In genomic region chr1:36380003-36380631, GRCh38 we compare ENCODE assay signal across 1 cellular context.
TF ChIP-seq lines count a peak whose summit lies in the region.

No MANE protein-coding gene starts in this region.

TF ChIP-seq in HepG2, 621 proteins besides CTCF, POLR2A, EP300 and RAD21 (continued from another document and continues in another):
- TF ChIP-seq SNAPC4 (CRISPR knock-in tag; IDR thresholded peaks at IDR 0.05) (no peak), DRAP1 (CRISPR knock-in tag; IDR thresholded peaks at IDR 0.05) (no peak), TFAP4 (IDR thresholded peaks at IDR 0.05; ENCODE audit: borderline replicate concordance, low read depth) (peak; percentile 25; the same call in 1 of the 2 replicates), RARG (CRISPR knock-in tag; IDR thresholded peaks at IDR 0.05; ENCODE audit: low read depth) (no peak), RXRA (CRISPR knock-in tag; IDR thresholded peaks at IDR 0.05) (0 out of 2 replicates have a peak, but pooled peaks have one; percentile 23), ZNF362 (CRISPR knock-in tag; IDR thresholded peaks at IDR 0.05; ENCODE audit: borderline replicate concordance) (peak; percentile 80; the same call in 1 of the 2 replicates), ZMYM3 (CRISPR knock-in tag; IDR thresholded peaks at IDR 0.05) (no peak), FOXA1 (IDR thresholded peaks at IDR 0.05) (no peak), FOXA1 (CRISPR knock-in tag; IDR thresholded peaks at IDR 0.05) (0 out of 2 replicates have a peak, but pooled peaks have one; percentile 13), SNRNP70 (IDR thresholded peaks at IDR 0.05; ENCODE audit: low read depth, low read length) (no peak), KLF9 (CRISPR knock-in tag; IDR thresholded peaks at IDR 0.05; ENCODE audit: low read depth) (no peak), GLMP (CRISPR knock-in tag; IDR thresholded peaks at IDR 0.05; ENCODE audit: borderline replicate concordance) (no peak), NPAS2 (CRISPR knock-in tag; IDR thresholded peaks at IDR 0.05; ENCODE audit: borderline replicate concordance) (no peak), HNRNPUL1 (IDR thresholded peaks at IDR 0.05; ENCODE audit: low read depth, low read length) (no peak), EED (CRISPR knock-in tag; IDR thresholded peaks at IDR 0.05) (no peak), DMAP1 (CRISPR knock-in tag; IDR thresholded peaks at IDR 0.05) (no peak), NFIB (CRISPR knock-in tag; IDR thresholded peaks at IDR 0.05; ENCODE audit: borderline replicate concordance) (no peak), ZNF205 (CRISPR knock-in tag; IDR thresholded peaks at IDR 0.05) (no peak), ZNF781 (CRISPR knock-in tag; IDR thresholded peaks at IDR 0.05; ENCODE audit: borderline replicate concordance, not compliant biosample characterization) (no peak), ZNF619 (CRISPR knock-in tag; IDR thresholded peaks at IDR 0.05) (no peak), MAFK (conservative IDR thresholded peaks at IDR 0.05 in 1 of 2, IDR thresholded peaks at IDR 0.05 in 1 of 2; ENCODE audit: low read length in 2 of 2) (peak; percentile 30 to 32; a peak in 2 of 4 replicates), U2AF1 (optimal IDR thresholded peaks at IDR 0.05; ENCODE audit: low read depth, low read length) (no peak), GATAD2A (CRISPR knock-in tag; IDR thresholded peaks at IDR 0.05) (peak; percentile 57; the same call in 1 of the 2 replicates), ZNF652 (CRISPR knock-in tag; IDR thresholded peaks at IDR 0.05; ENCODE audit: borderline replicate concordance, low read depth) (no peak), HNF4A (CRISPR knock-in tag; IDR thresholded peaks at IDR 0.05) (peak; percentile 80), TOPORS (CRISPR knock-in tag; IDR thresholded peaks at IDR 0.05) (no peak), ZNF30 (CRISPR knock-in tag; IDR thresholded peaks at IDR 0.05) (no peak), ZNF605 (CRISPR knock-in tag; IDR thresholded peaks at IDR 0.05) (no peak), ZBTB39 (CRISPR knock-in tag; IDR thresholded peaks at IDR 0.05) (no peak), SETDB1 (CRISPR knock-in tag; IDR thresholded peaks at IDR 0.05; ENCODE audit: borderline replicate concordance) (no peak), NFE2L1 (CRISPR knock-in tag; IDR thresholded peaks at IDR 0.05; ENCODE audit: borderline replicate concordance) (no peak), HMG20A (CRISPR knock-in tag; IDR thresholded peaks at IDR 0.05; ENCODE audit: borderline replicate concordance) (no peak), ZNF18 (CRISPR knock-in tag; IDR thresholded peaks at IDR 0.05; ENCODE audit: insufficient replicate concordance) (no peak), HOXA3 (CRISPR knock-in tag; IDR thresholded peaks at IDR 0.05) (peak; percentile 58), POLR2G (IDR thresholded peaks at IDR 0.05; ENCODE audit: low read depth, low read length) (peak; percentile 39; the same call in 1 of the 2 replicates), SIX1 (CRISPR knock-in tag; IDR thresholded peaks at IDR 0.05; ENCODE audit: borderline replicate concordance) (peak; percentile 12; the same call in 1 of the 2 replicates), NR2C2 (CRISPR knock-in tag; IDR thresholded peaks at IDR 0.05; ENCODE audit: borderline replicate concordance) (0 out of 2 replicates have a peak, but pooled peaks have one; percentile 22), MED1 (CRISPR knock-in tag; IDR thresholded peaks at IDR 0.05) (peak; percentile 32; the same call in 1 of the 2 replicates), E2F2 (CRISPR knock-in tag; IDR thresholded peaks at IDR 0.05; ENCODE audit: borderline replicate concordance) (no peak), HDAC2 (CRISPR knock-in tag; IDR thresholded peaks at IDR 0.05) (peak; percentile 33; the same call in 1 of the 2 replicates), ZNF496 (CRISPR knock-in tag; IDR thresholded peaks at IDR 0.05; ENCODE audit: insufficient replicate concordance) (no peak), TSC22D2 (CRISPR knock-in tag; IDR thresholded peaks at IDR 0.05; ENCODE audit: borderline replicate concordance) (no peak), CCDC6 (CRISPR knock-in tag; IDR thresholded peaks at IDR 0.05) (no peak), SAFB2 (CRISPR knock-in tag; IDR thresholded peaks at IDR 0.05; ENCODE audit: borderline replicate concordance, low read depth) (no peak), PHF21A (CRISPR knock-in tag; IDR thresholded peaks at IDR 0.05) (peak; percentile 52; the same call in 1 of the 2 replicates), NCOA2 (CRISPR knock-in tag; IDR thresholded peaks at IDR 0.05) (peak; percentile 35; the same call in 1 of the 2 replicates), ZNF20 (CRISPR knock-in tag; IDR thresholded peaks at IDR 0.05) (no peak), ZNF468 (CRISPR knock-in tag; IDR thresholded peaks at IDR 0.05) (no peak), GABPB1 (CRISPR knock-in tag; IDR thresholded peaks at IDR 0.05) (no peak), EZH2 (conservative IDR thresholded peaks at IDR 0.05; ENCODE audit: low read depth, low read length) (no peak), ARID3A (IDR thresholded peaks at IDR 0.05; ENCODE audit: low read depth, low read length) (no peak), ZNF510 (CRISPR knock-in tag; IDR thresholded peaks at IDR 0.05; ENCODE audit: low read depth) (no peak), ZNF513 (CRISPR knock-in tag; conservative IDR thresholded peaks at IDR 0.05) (no peak), ZNF17 (CRISPR knock-in tag; IDR thresholded peaks at IDR 0.05) (no peak), HHEX (CRISPR knock-in tag; IDR thresholded peaks at IDR 0.05) (no peak)
